Comparison of ENCODE assay signal across 2 cellular contexts in the genomic region with DNA sequence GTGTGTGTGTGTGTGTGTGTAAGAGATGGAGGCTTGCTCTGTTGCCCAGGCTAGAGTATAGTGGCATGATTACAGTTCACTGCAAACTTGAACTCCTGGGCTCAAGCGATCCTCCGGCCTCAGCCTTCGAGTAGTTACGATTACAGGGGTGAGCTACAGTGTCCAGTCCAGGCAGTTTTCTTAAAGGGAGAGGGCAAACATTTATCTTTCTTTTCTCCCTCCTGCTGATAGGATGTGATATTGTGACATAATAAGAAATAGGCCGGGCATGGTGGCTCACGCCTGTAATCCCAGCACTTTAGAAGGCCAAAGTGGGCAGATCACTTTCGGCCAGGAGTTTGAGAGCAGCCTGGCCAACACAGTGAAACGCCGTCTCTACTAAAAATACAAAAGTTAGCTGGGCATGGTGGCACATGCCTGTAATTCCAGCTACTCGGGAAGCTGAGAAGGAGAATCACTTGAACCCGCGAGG.
TF ChIP-seq lines count a peak whose summit lies in the region.

No MANE protein-coding gene starts in this region.

TF ChIP-seq in SK-N-SH, 30 proteins besides CTCF, POLR2A, EP300 and RAD21 (continued from another document):
- TF ChIP-seq REST (IDR thresholded peaks at IDR 0.05; ENCODE audit: low read depth, low read length) (no peak), RFX5 (IDR thresholded peaks at IDR 0.05; ENCODE audit: low read length) (no peak), CHD2 (IDR thresholded peaks at IDR 0.05; ENCODE audit: low read length, partially characterized antibody) (no peak)

TF ChIP-seq in SK-N-SH treated with all-trans-retinoic acid at 6 μM for 48 hours, 23 proteins besides CTCF, POLR2A, EP300 and RAD21 (continued from another document):
- no peak for TF ChIP-seq TSHZ2 (CRISPR knock-in tag; IDR thresholded peaks at IDR 0.05)
- TF ChIP-seq, protein P1, sequence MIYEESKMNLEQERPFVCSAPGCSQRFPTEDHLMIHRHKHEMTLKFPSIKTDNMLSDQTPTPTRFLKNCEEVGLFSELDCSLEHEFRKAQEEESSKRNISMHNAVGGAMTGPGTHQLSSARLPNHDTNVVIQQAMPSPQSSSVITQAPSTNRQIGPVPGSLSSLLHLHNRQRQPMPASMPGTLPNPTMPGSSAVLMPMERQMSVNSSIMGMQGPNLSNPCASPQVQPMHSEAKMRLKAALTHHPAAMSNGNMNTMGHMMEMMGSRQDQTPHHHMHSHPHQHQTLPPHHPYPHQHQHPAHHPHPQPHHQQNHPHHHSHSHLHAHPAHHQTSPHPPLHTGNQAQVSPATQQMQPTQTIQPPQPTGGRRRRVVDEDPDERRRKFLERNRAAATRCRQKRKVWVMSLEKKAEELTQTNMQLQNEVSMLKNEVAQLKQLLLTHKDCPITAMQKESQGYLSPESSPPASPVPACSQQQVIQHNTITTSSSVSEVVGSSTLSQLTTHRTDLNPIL (CRISPR knock-in tag; IDR thresholded peaks at IDR 0.05; ENCODE audit: low read depth) = no peak
- no peak for TF ChIP-seq BACH2 (CRISPR knock-in tag; IDR thresholded peaks at IDR 0.05; ENCODE audit: borderline replicate concordance)
- TF ChIP-seq TCF4 (CRISPR knock-in tag; IDR thresholded peaks at IDR 0.05; ENCODE audit: borderline replicate concordance) = no peak
